Comparison of ENCODE assay signal across 1 cellular context in genomic region chr4:108173599-108174057, GRCh38.
TF ChIP-seq lines count a peak whose summit lies in the region.

No MANE protein-coding gene starts in this region.

TF ChIP-seq in endothelial cell of umbilical vein, 7 proteins besides CTCF, POLR2A, EP300 and RAD21 (continued from another document):
- no peak for TF ChIP-seq GATA2 (IDR thresholded peaks at IDR 0.05; ENCODE audit: insufficient read depth, insufficient read length, low read depth, low read length)
- no peak for TF ChIP-seq EZH2 (IDR thresholded peaks at IDR 0.05; ENCODE audit: borderline replicate concordance, low read depth, low read length, severe bottlenecking)
- TF ChIP-seq POLR2AphosphoS5 (IDR thresholded peaks at IDR 0.05; ENCODE audit: insufficient read depth, low read depth, low read length): no peak
